24 cellular contexts compared by ENCODE assay signal in genomic region chr1:1593834-1594601, GRCh38.
"Had no signal": no experiment of that assay in that cellular context is flagged by ENCODE, and none has a peak within 500 bp of the region (broad histone marks: within the 10 kb centered on the region; RNA-seq: fewer than 3 reads in every experiment).

No MANE protein-coding gene starts in this region.

- H3K27me3 ChIP-seq: thyroid gland had no signal

- H3K27ac Mint-ChIP-seq: activated CD8-positive, alpha-beta T cell treated with anti-CD3 and anti-CD28 coated beads, Interleukin-2, amount 10 ng/mL, durations not matched to agents 7 days and 5 days; brain; dendritic cell treated with granulocyte-macrophage colony-stimulating factor and Interleukin-4, amounts not matched to agents 40 ng/mL and 50 ng/mL, for 4 days; progenitor cell of endocrine pancreas had no signal

- H3K36me3 ChIP-seq: esophagus muscularis mucosa, gastroesophageal sphincter, spleen, thyroid gland, upper lobe of right lung had no signal

- DNase-seq: activated CD4-positive, alpha-beta T cell treated with anti-CD3 and anti-CD28 coated beads for 1 hour; activated CD4-positive, alpha-beta T cell treated with anti-CD3 and anti-CD28 coated beads, Interleukin-2, amount 50 U/mL, for 1 hour; activated CD8-positive, alpha-beta T cell treated with anti-CD3 and anti-CD28 coated beads, Interleukin-2, amount 10 ng/mL, durations not matched to agents 7 days and 5 days; activated T-cell treated with anti-CD3 and anti-CD28 coated beads, Interleukin-2, amount 50 U/mL, for 1 hour; aorta; effector CD4-positive, alpha-beta T cell; head of caudate nucleus; hypothalamus; left cardiac atrium; mesendoderm; mucosa of descending colon; naive B cell; spleen; stimulated activated CD4-positive, alpha-beta T cell treated with anti-CD3 and anti-CD28 coated beads, Interleukin-4, amount 100 ng/mL, for 1 hour; stimulated activated naive CD4-positive, alpha-beta T cell treated with Interleukin-2 at 50 U/mL for 16 hours; T-helper 9 cell; thyroid gland; upper lobe of right lung had no signal

- H3K9me3 ChIP-seq: esophagus muscularis mucosa, gastroesophageal sphincter, mucosa of descending colon, spleen, thyroid gland, upper lobe of right lung had no signal

- H3K4me3 Mint-ChIP-seq: activated CD8-positive, alpha-beta T cell treated with anti-CD3 and anti-CD28 coated beads, Interleukin-2, amount 10 ng/mL, durations not matched to agents 7 days and 5 days; brain; dendritic cell treated with granulocyte-macrophage colony-stimulating factor and Interleukin-4, amounts not matched to agents 40 ng/mL and 50 ng/mL, for 4 days; naive B cell had no signal

- H3K9me3 Mint-ChIP-seq: activated naive CD4-positive, alpha-beta T cell treated with anti-CD3 and anti-CD28 coated beads, Interleukin-2, amount 50 U/mL, for 72 hours; brain; dendritic cell treated with granulocyte-macrophage colony-stimulating factor and Interleukin-4, amounts not matched to agents 40 ng/mL and 50 ng/mL, for 4 days; naive B cell had no signal

- H3K27ac ChIP-seq: esophagus muscularis mucosa, gastroesophageal sphincter, spleen, thyroid gland, upper lobe of right lung had no signal

- H3K4me3 ChIP-seq: esophagus muscularis mucosa, gastroesophageal sphincter, mucosa of descending colon, spleen, thyroid gland, upper lobe of right lung had no signal

- ATAC-seq: activated naive CD4-positive, alpha-beta T cell treated with anti-CD3 and anti-CD28 coated beads, Interleukin-2, amount 50 U/mL, for 72 hours; gastroesophageal sphincter; left cardiac atrium; upper lobe of right lung had no signal

- H3K36me3 Mint-ChIP-seq: brain, naive B cell had no signal
